ENCODE assay signal across 24 cellular contexts in the genomic region with DNA sequence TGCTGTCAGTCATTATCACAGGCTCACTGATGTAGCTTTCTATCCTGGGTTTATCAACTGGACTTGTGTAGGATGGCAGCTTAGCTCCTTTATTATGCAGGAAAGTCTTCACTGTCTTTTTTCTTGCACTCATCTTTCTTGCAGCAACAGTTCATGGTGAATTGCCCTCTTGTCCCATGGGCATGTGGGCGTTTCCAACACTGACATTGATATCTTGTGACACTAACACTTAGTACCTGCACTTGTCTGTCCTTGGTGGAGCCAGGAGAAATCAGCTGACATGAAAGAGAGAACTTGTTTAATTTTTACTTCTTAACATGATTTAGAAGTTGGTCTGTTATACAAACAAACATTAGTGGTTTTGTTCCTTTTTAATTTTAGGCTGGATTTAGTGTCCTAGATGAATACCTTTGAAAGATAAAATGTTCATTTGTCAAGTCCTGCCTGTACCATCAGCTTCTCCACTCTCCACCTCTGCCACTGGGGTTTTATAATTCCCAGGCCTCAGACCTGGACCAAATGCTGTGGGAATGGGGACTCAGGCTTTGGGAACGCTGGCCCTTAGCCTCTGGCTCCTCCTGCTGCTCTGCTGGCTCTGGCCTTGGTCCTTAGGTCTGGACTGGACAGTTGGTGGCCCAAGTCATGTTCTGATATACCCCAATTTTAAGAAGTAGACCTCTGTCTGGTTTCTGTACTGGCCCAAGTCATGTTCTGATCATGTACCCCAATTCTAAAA.
DNase-seq lines count a peak whose midpoint lies in the region; ATAC-seq, FAIRE-seq and TF ChIP-seq lines count a peak whose summit lies in the region.
"Had no signal": no experiment of that assay in that cellular context is flagged by ENCODE, and none has a peak within 500 bp of the region (broad histone marks: within the 10 kb centered on the region; RNA-seq: fewer than 3 reads in every experiment).

No MANE protein-coding gene starts in this region.

- H3K4me3 ChIP-seq in A549 (no peak overlapping the region), HCT116 (replicated peaks in 1 of 2; ENCODE audit: low read depth in 1 of 2, low read length in 2 of 2) (no peak overlapping the region), right cardiac atrium (ENCODE audit: low read length) (no peak overlapping the region)
- no peak overlapping the region for H3K4me3 ChIP-seq in CD8-positive, alpha-beta T cell (ENCODE audit: low read depth, low read length)
- H3K4me3 ChIP-seq: gastrocnemius medialis, GM12878, HAP-1, lower lobe of right lung, MG63, Peyer's patch, stomach had no signal

- CTCF ChIA-PET in A549 (lab: Yijun Ruan, JAX) (interaction anchor here (1.2 to 2.6 kb wide), 7 partner anchors 10 to 594 kb away, joined by 3 to 18 read pairs (median 5); no protein-coding TSS in a partner anchor), HCT116 (lab: Charles Lee) (interaction anchor here (2.0 kb wide), 1 partner anchor 499 kb away, joined by 7 read pairs; no protein-coding TSS in a partner anchor)
- CTCF ChIA-PET in CD8-positive, alpha-beta T cell (lab: Charles Lee) = no interaction called here

- intact Hi-C loops in HCT116 (cut with micrococcal nuclease) = no loop called here
- intact Hi-C loops in right cardiac atrium (cut with DNase I) = loop anchor here in 1 of 4 donors (5.0 kb wide), 1 partner anchor 276 kb away; no protein-coding TSS in a partner anchor
- intact Hi-C loops in CD8-positive, alpha-beta T cell (cut with DNase I, micrococcal nuclease) = no loop called here

- peak; percentile 65 for FAIRE-seq in A549 (lab: Jason Lieb, UNC)
- FAIRE-seq: endometrium, GM12878, HTR-8/SVneo had no signal

- 80% methylated on average over 2 of the region's 2 CpGs for WGBS in A549 (ENCODE audit: missing lambda C conversion rate)
- WGBS in right cardiac atrium = 71% methylated on average over 2 of the region's 2 CpGs

- H3K27me3 Mint-ChIP-seq in chondrocyte (ENCODE audit: low read depth) = no peaks in the 10 kb centered on the region
- H3K27me3 Mint-ChIP-seq in CD8-positive, alpha-beta T cell (ENCODE audit: low read depth) = no peaks in the 10 kb centered on the region
- H3K27me3 Mint-ChIP-seq: natural killer cell treated with Interleukin-12 subunit alpha and Interleukin-12 subunit beta and Interleukin-15 and Interleukin-18, amount 100 ng/mL, for 72 hours had no signal

- H3K9me3 ChIP-seq in A549 (no peaks in the 10 kb centered on the region), HCT116 (ENCODE audit: control insufficient read depth in 1 of 2, insufficient read depth in 1 of 2, low read depth in 1 of 2, low read length in 2 of 2) (no peaks in the 10 kb centered on the region), right cardiac atrium (ENCODE audit: control insufficient read depth, low read length) (no peaks in the 10 kb centered on the region)
- no peaks in the 10 kb centered on the region for H3K9me3 ChIP-seq in CD8-positive, alpha-beta T cell (ENCODE audit: low read length)
- H3K9me3 ChIP-seq: gastrocnemius medialis, HAP-1, lower lobe of right lung, MG63, Peyer's patch, stomach had no signal

- TF ChIP-seq RAD21 in A549 (conservative IDR thresholded peaks at IDR 0.05 in 1 of 2, IDR thresholded peaks at IDR 0.05 in 1 of 2) (peak; percentile 33 to 45; a peak in 4 of 5 replicates), HCT116 (IDR thresholded peaks at IDR 0.05; ENCODE audit: low read depth) (peak; percentile 29; the same call in 1 of the 2 replicates)

- H3K4me1 Mint-ChIP-seq in chondrocyte (ENCODE audit: low read depth) = peaks cover 19% of the 10 kb centered on the region
- no peaks in the 10 kb centered on the region for H3K4me1 Mint-ChIP-seq in CD8-positive, alpha-beta T cell (ENCODE audit: low read depth)

- H3K36me3 ChIP-seq in HCT116 (ENCODE audit: control insufficient read depth in 1 of 2, insufficient read depth in 2 of 2, low read length in 2 of 2) = no peaks in the 10 kb centered on the region
- H3K36me3 ChIP-seq in CD8-positive, alpha-beta T cell (ENCODE audit: insufficient read depth, low read length) = no peaks in the 10 kb centered on the region
- H3K36me3 ChIP-seq: gastrocnemius medialis, HAP-1, lower lobe of right lung, MG63, Peyer's patch, stomach had no signal

- H3K4me3 Mint-ChIP-seq in chondrocyte (ENCODE audit: unreplicated experiment) = no peak overlapping the region
- no peak overlapping the region for H3K4me3 Mint-ChIP-seq in CD8-positive, alpha-beta T cell
- H3K4me3 Mint-ChIP-seq: activated CD8-positive, alpha-beta T cell treated with anti-CD3 and anti-CD28 coated beads, Interleukin-2, amount 10 ng/mL, durations not matched to agents 7 days and 5 days; activated T-helper 1 cell treated with anti-CD3 and anti-CD28 coated beads, Interleukin-12 subunit alpha, Interleukin-12 subunit beta, Interleukin-2, Interleukin-4 antibody, amounts not matched to agents 30 ng/mL and 10 ng/mL and 1 ng/mL, durations not matched to agents 14 hours and 24 hours and 36 hours; natural killer cell treated with Interleukin-12 subunit alpha and Interleukin-12 subunit beta and Interleukin-15 and Interleukin-18, amount 100 ng/mL, for 72 hours had no signal

- no peak for TF ChIP-seq EP300 in A549 (IDR thresholded peaks at IDR 0.05)

- POLR2A ChIA-PET in A549 (lab: Yijun Ruan, JAX) (interaction anchor here (0.6 kb wide), 1 partner anchor 143 kb away, joined by 7 read pairs; no protein-coding TSS in a partner anchor), HCT116 (lab: Charles Lee) (no interaction called here)
- POLR2A ChIA-PET in CD8-positive, alpha-beta T cell (lab: Charles Lee) = no interaction called here

- RAD21 ChIA-PET in HCT116 (lab: Charles Lee; ENCODE audit: low non-redundant PET in 1 of 2, low total read pairs in 2 of 2, uncharacterized antibody in 2 of 2, unreplicated experiment in 2 of 2) = no interaction called here

- no peak for DNase-seq in A549 (ENCODE audit: low read depth in 1 of 2, low spot score in 1 of 2)
- DNase-seq in HCT116 (ENCODE audit: low read depth, low spot score) = no peak
- no peak for DNase-seq in chondrocyte (ENCODE audit: low spot score)
- DNase-seq in right cardiac atrium = no peak
- no peak for DNase-seq in activated T-cell treated with anti-CD3 and anti-CD28 coated beads, Interleukin-2, amount 50 U/mL, for 1 hour
- DNase-seq in CD8-positive, alpha-beta T cell = no peak
- DNase-seq in activated naive CD4-positive, alpha-beta T cell treated with anti-CD3 and anti-CD28 coated beads, Interleukin-2, amount 50 U/mL, for 72 hours (ENCODE audit: low spot score in 2 of 2) = no peak
- no peak for DNase-seq in NCI-H1105 treated with DMSO at 0.1 percent for 48 hours (lab: John Stamatoyannopoulos, UW)
- DNase-seq: activated CD8-positive, alpha-beta T cell treated with anti-CD3 and anti-CD28 coated beads, Interleukin-2, amount 10 ng/mL, durations not matched to agents 7 days and 5 days; gastrocnemius medialis; lower lobe of right lung; MG63; NCI-H2107; NCI-H774; stimulated activated CD4-positive, alpha-beta T cell treated with anti-CD3 and anti-CD28 coated beads, Interleukin-15, amount 100 ng/mL, for 24 hours; stomach; SW 1271 had no signal

- no peak overlapping the region for H3K27ac Mint-ChIP-seq in chondrocyte (ENCODE audit: unreplicated experiment)
- H3K27ac Mint-ChIP-seq in CD8-positive, alpha-beta T cell = no peak overlapping the region
- peak overlapping the region in 1 of 2 donors; percentile 14 for H3K27ac Mint-ChIP-seq in activated naive CD4-positive, alpha-beta T cell treated with anti-CD3 and anti-CD28 coated beads, Interleukin-2, amount 50 U/mL, for 72 hours
- H3K27ac Mint-ChIP-seq: activated CD8-positive, alpha-beta T cell treated with anti-CD3 and anti-CD28 coated beads, Interleukin-2, amount 10 ng/mL, durations not matched to agents 7 days and 5 days; activated T-helper 1 cell treated with anti-CD3 and anti-CD28 coated beads, Interleukin-12 subunit alpha, Interleukin-12 subunit beta, Interleukin-2, Interleukin-4 antibody, amounts not matched to agents 30 ng/mL and 10 ng/mL and 1 ng/mL, durations not matched to agents 14 hours and 24 hours and 36 hours; natural killer cell treated with Interleukin-12 subunit alpha and Interleukin-12 subunit beta and Interleukin-15 and Interleukin-18, amount 100 ng/mL, for 72 hours had no signal

- peak overlapping the region in 1 of 2 experiments; percentile 22; a peak in 1 of 6 replicates for H3K27ac ChIP-seq in A549
- H3K27ac ChIP-seq in HCT116 (ENCODE audit: low read depth, low read length) = no peak overlapping the region
- no peak overlapping the region for H3K27ac ChIP-seq in right cardiac atrium (ENCODE audit: low read length)
- H3K27ac ChIP-seq in CD8-positive, alpha-beta T cell (ENCODE audit: low read depth, low read length) = no peak overlapping the region
- H3K27ac ChIP-seq: gastrocnemius medialis, lower lobe of right lung, Peyer's patch, stomach had no signal

- H3K4me2 ChIP-seq in A549 (no peak overlapping the region), HCT116 (ENCODE audit: low read length) (no peak overlapping the region)

- TF ChIP-seq POLR2A in A549 (IDR thresholded peaks at IDR 0.05; ENCODE audit: low read length) (no peak), HCT116 (IDR thresholded peaks at IDR 0.05; ENCODE audit: borderline replicate concordance, extremely low read depth, insufficient read depth, insufficient read length) (no peak)

- H3K79me2 ChIP-seq in HCT116 (ENCODE audit: insufficient read depth, low read length) = no peaks in the 10 kb centered on the region

- no peak overlapping the region for H3K9ac ChIP-seq in HCT116 (ENCODE audit: low read length)

- BruUV-seq in HCT116 (replicated peaks; lab: Mats Ljungman, UMichigan) = no TSS peak

- peaks cover 12% of the 10 kb centered on the region; the same call in 2 of the 3 replicates for H3K4me1 ChIP-seq in A549
- H3K4me1 ChIP-seq in HCT116 (ENCODE audit: control insufficient read depth in 1 of 2, insufficient read depth in 2 of 2, low read length in 2 of 2) = no peaks in the 10 kb centered on the region
- H3K4me1 ChIP-seq in right cardiac atrium (ENCODE audit: control insufficient read depth, insufficient read depth, low read length) = no peaks in the 10 kb centered on the region
- no peaks in the 10 kb centered on the region for H3K4me1 ChIP-seq in CD8-positive, alpha-beta T cell (ENCODE audit: insufficient read depth, low read length)
- H3K4me1 ChIP-seq: HAP-1, Peyer's patch had no signal

- H3K36me3 Mint-ChIP-seq in chondrocyte (ENCODE audit: low read depth) = no peaks in the 10 kb centered on the region
- H3K36me3 Mint-ChIP-seq in CD8-positive, alpha-beta T cell = no peaks in the 10 kb centered on the region
- H3K36me3 Mint-ChIP-seq in activated naive CD4-positive, alpha-beta T cell treated with anti-CD3 and anti-CD28 coated beads, Interleukin-2, amount 50 U/mL, for 72 hours = no peaks in the 10 kb centered on the region
- H3K36me3 Mint-ChIP-seq: natural killer cell treated with Interleukin-12 subunit alpha and Interleukin-12 subunit beta and Interleukin-15 and Interleukin-18, amount 100 ng/mL, for 72 hours had no signal

- TF ChIP-seq CTCF in A549 (IDR thresholded peaks at IDR 0.05) (no peak; the same call in 1 of the 3 replicates), HCT116 (IDR thresholded peaks at IDR 0.05 in 2 of 3, conservative IDR thresholded peaks at IDR 0.05 in 1 of 3; ENCODE audit: borderline replicate concordance in 1 of 3, insufficient read depth in 1 of 3, low read depth in 2 of 3, low read length in 2 of 3) (no peak), chondrocyte (IDR thresholded peaks at IDR 0.05) (peak; percentile 32)
- TF ChIP-seq CTCF in CD8-positive, alpha-beta T cell (IDR thresholded peaks at IDR 0.05) = no peak

- H4K20me1 ChIP-seq in HCT116 (ENCODE audit: insufficient read depth) = no peaks in the 10 kb centered on the region

- no peaks in the 10 kb centered on the region for H3K9me2 ChIP-seq in HCT116 (ENCODE audit: insufficient read depth)

- no peaks in the 10 kb centered on the region for H3K9me3 Mint-ChIP-seq in chondrocyte (ENCODE audit: low read depth)
- no peaks in the 10 kb centered on the region for H3K9me3 Mint-ChIP-seq in CD8-positive, alpha-beta T cell
- no peaks in the 10 kb centered on the region for H3K9me3 Mint-ChIP-seq in activated naive CD4-positive, alpha-beta T cell treated with anti-CD3 and anti-CD28 coated beads, Interleukin-2, amount 50 U/mL, for 72 hours
- H3K9me3 Mint-ChIP-seq: activated T-helper 1 cell treated with anti-CD3 and anti-CD28 coated beads, Interleukin-12 subunit alpha, Interleukin-12 subunit beta, Interleukin-2, Interleukin-4 antibody, amounts not matched to agents 30 ng/mL and 10 ng/mL and 1 ng/mL, durations not matched to agents 14 hours and 24 hours and 36 hours; natural killer cell treated with Interleukin-12 subunit alpha and Interleukin-12 subunit beta and Interleukin-15 and Interleukin-18, amount 100 ng/mL, for 72 hours had no signal

- no peak overlapping the region for H2AFZ ChIP-seq in HCT116 (ENCODE audit: low read depth, low read length, poor library complexity, severe bottlenecking)

- ATAC-seq in A549 (peak in 1 of 2 experiments; percentile 51; a peak in 1 of 6 replicates), HCT116 (no peak), right cardiac atrium (peak; percentile 40 to 70)
- no peak for ATAC-seq in CD8-positive, alpha-beta T cell
- no peak for ATAC-seq in activated naive CD4-positive, alpha-beta T cell treated with anti-CD3 and anti-CD28 coated beads, Interleukin-2, amount 50 U/mL, for 72 hours
- ATAC-seq: activated CD8-positive, alpha-beta T cell treated with anti-CD3 and anti-CD28 coated beads, Interleukin-2, amount 10 ng/mL, durations not matched to agents 7 days and 5 days; gastrocnemius medialis; GM12878; lower lobe of right lung; natural killer cell treated with Interleukin-12 subunit alpha and Interleukin-12 subunit beta and Interleukin-15 and Interleukin-18, amount 100 ng/mL, for 72 hours had no signal

- no peaks in the 10 kb centered on the region for H3K27me3 ChIP-seq in HCT116 (ENCODE audit: insufficient read depth, low read length)
- no peaks in the 10 kb centered on the region for H3K27me3 ChIP-seq in right cardiac atrium (ENCODE audit: control insufficient read depth, insufficient read depth)
- H3K27me3 ChIP-seq in CD8-positive, alpha-beta T cell (ENCODE audit: insufficient read depth, low read length) = no peaks in the 10 kb centered on the region
- H3K27me3 ChIP-seq: gastrocnemius medialis, MG63, Peyer's patch, stomach had no signal

Comparison
In these comparisons a context has a peak if more than half of its experiments do, and no peak if none do; other contexts are left out.
1. ATAC-seq: peak in right cardiac atrium (2 of 2); none in HCT116 (single experiment), CD8-positive, alpha-beta T cell (single experiment) and activated naive CD4-positive, alpha-beta T cell treated with anti-CD3 and anti-CD28 coated beads, Interleukin-2, amount 50 U/mL, for 72 hours (0 of 2).
2. Of the 6 proteins assayed by ChIP-seq in both A549 and HCT116: peak only in A549: none; only in HCT116: none; in both: RAD21; in neither: 5.